ENCODE assay signal across 19 cellular contexts in the genomic region with DNA sequence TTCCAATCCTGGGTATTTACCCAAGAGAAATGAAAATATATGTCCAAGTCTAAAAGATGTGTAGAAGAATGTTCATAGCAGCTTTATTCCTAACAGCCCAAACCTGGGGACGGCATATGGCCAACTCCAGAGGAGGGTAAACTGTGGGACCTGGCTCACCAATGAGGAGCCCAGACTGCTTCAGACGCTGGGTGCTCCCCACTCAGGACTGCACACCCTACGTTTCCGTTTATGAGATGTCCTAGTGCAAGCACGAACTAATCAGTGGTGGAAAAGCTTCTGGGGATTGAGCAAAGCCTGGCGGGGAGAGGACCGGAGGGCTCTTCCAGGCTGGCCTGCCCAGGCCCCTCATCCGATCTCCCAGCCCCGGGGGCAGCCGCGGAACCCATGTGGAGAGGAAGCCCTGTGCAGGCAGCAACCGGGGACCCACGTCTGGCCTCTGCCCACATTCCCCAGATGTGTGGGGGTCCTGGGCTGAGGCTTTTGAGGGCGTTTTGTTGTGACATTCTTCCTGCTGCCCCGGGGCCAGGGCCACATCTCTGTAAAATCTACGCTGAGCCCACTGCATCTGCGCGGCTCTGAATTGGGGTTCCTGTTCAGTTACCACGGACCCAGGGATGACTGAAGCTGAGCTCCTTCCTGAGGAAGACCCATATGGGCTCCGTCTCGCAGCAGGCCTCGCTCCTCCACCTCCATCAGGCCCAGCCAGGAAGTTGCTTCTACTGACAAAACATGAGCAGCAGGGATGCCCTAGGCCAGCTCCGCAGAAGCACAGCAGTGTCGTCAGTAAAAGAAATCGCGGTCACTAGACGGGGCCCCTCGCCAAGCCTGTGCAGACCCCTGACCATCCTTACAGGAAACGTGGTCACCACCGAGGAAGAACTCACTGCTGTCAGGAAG.
DNase-seq lines count a peak whose midpoint lies in the region; FAIRE-seq and TF ChIP-seq lines count a peak whose summit lies in the region.
"Had no signal": no experiment of that assay in that cellular context is flagged by ENCODE, and none has a peak within 500 bp of the region (broad histone marks: within the 10 kb centered on the region; RNA-seq: fewer than 3 reads in every experiment).

No MANE protein-coding gene starts in this region.

- H3K4me3 ChIP-seq in osteoblast (ENCODE audit: insufficient read depth, low read length): no peak overlapping the region
- H3K4me3 ChIP-seq: body of pancreas, lower lobe of right lung had no signal

- H3K4me3 Mint-ChIP-seq in chondrocyte (ENCODE audit: unreplicated experiment): no peak overlapping the region
- H3K4me3 Mint-ChIP-seq: activated naive CD4-positive, alpha-beta T cell treated with anti-CD3 and anti-CD28 coated beads for 36 hours; dendritic cell treated with granulocyte-macrophage colony-stimulating factor and Interleukin-4, amounts not matched to agents 40 ng/mL and 50 ng/mL, for 4 days; HFFc6 had no signal

- H4K20me1 ChIP-seq in osteoblast (ENCODE audit: insufficient read depth, low read length): no peaks in the 10 kb centered on the region

- H3K4me1 ChIP-seq in osteoblast (ENCODE audit: insufficient read depth, low read length): no peaks in the 10 kb centered on the region
- H3K4me1 ChIP-seq: body of pancreas, lower lobe of right lung had no signal

- H3K9me3 ChIP-seq in osteoblast (ENCODE audit: low read depth, low read length): no peaks in the 10 kb centered on the region
- H3K9me3 ChIP-seq: body of pancreas, lower lobe of right lung had no signal

- no peaks in the 10 kb centered on the region for H3K36me3 ChIP-seq in osteoblast (ENCODE audit: insufficient read depth, low read length)
- H3K36me3 ChIP-seq: lower lobe of right lung had no signal

- no peak overlapping the region for H3K4me2 ChIP-seq in osteoblast (ENCODE audit: insufficient read depth, low read length)

- H3K27me3 Mint-ChIP-seq in chondrocyte (ENCODE audit: low read depth): peaks cover 27% of the 10 kb centered on the region

- H3K27me3 ChIP-seq in osteoblast (ENCODE audit: insufficient read depth, low read length): no peaks in the 10 kb centered on the region
- H3K27me3 ChIP-seq: body of pancreas had no signal

- H3K36me3 Mint-ChIP-seq in chondrocyte (ENCODE audit: low read depth): no peaks in the 10 kb centered on the region

- no peak for FAIRE-seq in RCC 7860 (lab: Jason Lieb, UNC)

- TF ChIP-seq CTCF in chondrocyte (IDR thresholded peaks at IDR 0.05) (no peak), osteoblast (IDR thresholded peaks at IDR 0.05; ENCODE audit: extremely low read depth, low read depth, low read length) (no peak), GM10266 (IDR thresholded peaks at IDR 0.05; ENCODE audit: control insufficient read depth, insufficient read depth, low read depth, missing control alignments) (no peak)

- peak; percentile 2 for DNase-seq in stimulated activated CD4-positive, alpha-beta T cell treated with anti-CD3 and anti-CD28 coated beads, Interleukin-4, amount 100 ng/mL, for 24 hours
- no peak for DNase-seq in stimulated activated CD4-positive, alpha-beta T cell treated with anti-CD3 and anti-CD28 coated beads, Interleukin-4, amount 100 ng/mL, for 1 hour
- DNase-seq in chondrocyte (ENCODE audit: low spot score): peak; percentile 79
- DNase-seq in osteoblast (ENCODE audit: insufficient read length, low spot score, missing footprints): peak; percentile 68
- no peak for DNase-seq in Kasumi-1 (lab: John Stamatoyannopoulos, UW)
- DNase-seq in GM10266 (ENCODE audit: extremely low spot score): no peak
- DNase-seq in C1 segment of cervical spinal cord (lab: John Stamatoyannopoulos, UW): no peak
- DNase-seq in RCC 7860 (ENCODE audit: low spot score): no peak
- DNase-seq: activated naive CD4-positive, alpha-beta T cell treated with anti-CD3 and anti-CD28 coated beads for 36 hours; COR-L47; HFFc6; Karpas-422; lower lobe of right lung; NCI-H1436; NCI-H774; PC-3; stimulated activated naive CD4-positive, alpha-beta T cell treated with Interleukin-2 at 50 U/mL for 16 hours had no signal

- peaks cover 15% of the 10 kb centered on the region for H3K9me3 Mint-ChIP-seq in chondrocyte (ENCODE audit: low read depth)

- no peak overlapping the region for H2AFZ ChIP-seq in osteoblast (ENCODE audit: low read length)

- H3K27ac Mint-ChIP-seq in chondrocyte (ENCODE audit: unreplicated experiment): no peak overlapping the region
- H3K27ac Mint-ChIP-seq: activated naive CD4-positive, alpha-beta T cell treated with anti-CD3 and anti-CD28 coated beads for 36 hours; dendritic cell treated with granulocyte-macrophage colony-stimulating factor and Interleukin-4, amounts not matched to agents 40 ng/mL and 50 ng/mL, for 4 days; HFFc6 had no signal

- no peaks in the 10 kb centered on the region for H3K4me1 Mint-ChIP-seq in chondrocyte (ENCODE audit: low read depth)

- no peaks in the 10 kb centered on the region for H3K79me2 ChIP-seq in osteoblast (ENCODE audit: insufficient read depth, low read length)

- H3K27ac ChIP-seq in osteoblast (ENCODE audit: low read depth, low read length): no peak overlapping the region
- H3K27ac ChIP-seq: body of pancreas, lower lobe of right lung had no signal

Comparison
In these comparisons a context has a peak if more than half of its experiments do, and no peak if none do; other contexts are left out.
1. DNase-seq: peak in stimulated activated CD4-positive, alpha-beta T cell treated with anti-CD3 and anti-CD28 coated beads, Interleukin-4, amount 100 ng/mL, for 24 hours (single experiment), chondrocyte (single experiment) and osteoblast (single experiment); none in stimulated activated CD4-positive, alpha-beta T cell treated with anti-CD3 and anti-CD28 coated beads, Interleukin-4, amount 100 ng/mL, for 1 hour (single experiment), Kasumi-1 (0 of 2), GM10266 (single experiment), C1 segment of cervical spinal cord (0 of 14) and RCC 7860 (single experiment).